Comparison of ENCODE assay signal across 35 cellular contexts in genomic region chr13:108663710-108664109, GRCh38. TPM values are rescaled to one million over a fixed set of nuclear protein-coding genes. Genes with fewer than 3 reads are reported as not detected.
"Had no signal": no experiment of that assay in that cellular context is flagged by ENCODE, and none has a peak within 500 bp of the region (broad histone marks: within the 10 kb centered on the region; RNA-seq: fewer than 3 reads in every experiment).

No MANE protein-coding gene starts in this region.

- H3K27me3 ChIP-seq: adrenal gland, body of pancreas, brain microvascular endothelial cell, breast epithelium had no signal

- FAIRE-seq: astrocyte, TTC549 had no signal

- ATAC-seq: activated CD8-positive, alpha-beta T cell treated with anti-CD3 and anti-CD28 coated beads for 36 hours; activated naive CD4-positive, alpha-beta T cell treated with anti-CD3 and anti-CD28 coated beads, Interleukin-2, amount 50 U/mL, for 72 hours; activated T-cell treated with anti-CD3 and anti-CD28 coated beads, Interleukin-2, amount 50 U/mL, for 4 hours; activated T-cell treated with anti-CD3 and anti-CD28 coated beads, Interleukin-2, amount 50 U/mL, for 72 hours; activated T-helper 17 cell treated with anti-CD3 and anti-CD28 coated beads, Interleukin-2, amount 50 U/mL, for 72 hours; body of pancreas had no signal

- H3K36me3 ChIP-seq: adrenal gland, brain microvascular endothelial cell, breast epithelium had no signal

- H3K27ac ChIP-seq: adrenal gland, body of pancreas, brain microvascular endothelial cell, breast epithelium, VCaP had no signal

- H3K9me3 ChIP-seq: body of pancreas had no signal

- H3K4me1 ChIP-seq: adrenal gland, body of pancreas, breast epithelium had no signal

- DNase-seq: activated B cell treated with CpG ODN at 0.5 μM for 24 hours; activated CD4-positive, alpha-beta memory T cell treated with anti-CD3 and anti-CD28 coated beads for 36 hours; activated CD4-positive, alpha-beta T cell treated with anti-CD3 and anti-CD28 coated beads for 4 hours; activated CD4-positive, alpha-beta T cell treated with anti-CD3 and anti-CD28 coated beads, Interleukin-2, amount 10 ng/mL, durations not matched to agents 24 days and 14 days; activated CD4-positive, alpha-beta T cell treated with anti-CD3 and anti-CD28 coated beads, Interleukin-2, amount 50 U/mL, for 1 hour; activated CD4-positive, alpha-beta T cell treated with anti-CD3 and anti-CD28 coated beads, Interleukin-2, amount 50 U/mL, for 4 hours; activated CD4-positive, CD25-positive, alpha-beta regulatory T cell treated with anti-CD3 and anti-CD28 coated beads, Interleukin-2, amount 50 U/mL, for 72 hours; activated CD8-positive, alpha-beta memory T cell treated with anti-CD3 and anti-CD28 coated beads, Interleukin-2, amount 50 U/mL, for 4 hours; activated CD8-positive, alpha-beta T cell treated with anti-CD3 and anti-CD28 coated beads for 36 hours; activated effector memory CD4-positive, alpha-beta T cell treated with anti-CD3 and anti-CD28 coated beads, Interleukin-2, amount 50 U/mL, for 16 hours; activated gamma-delta T cell treated with Interleukin-2 at 50 U/mL for 16 hours; activated naive CD4-positive, alpha-beta T cell; activated naive CD4-positive, alpha-beta T cell treated with anti-CD3 and anti-CD28 coated beads for 36 hours; activated naive CD4-positive, alpha-beta T cell treated with anti-CD3 and anti-CD28 coated beads, Interleukin-2, amount 50 U/mL, for 16 hours; activated naive CD8-positive, alpha-beta T cell treated with anti-CD3 and anti-CD28 coated beads for 36 hours; activated T-cell treated with anti-CD3 and anti-CD28 coated beads for 4 hours; activated T-cell treated with anti-CD3 and anti-CD28 coated beads, Interleukin-2, amount 50 U/mL, for 1 hour; activated T-cell treated with anti-CD3 and anti-CD28 coated beads, Interleukin-2, amount 50 U/mL, for 4 hours; activated T-cell treated with anti-CD3 and anti-CD28 coated beads, Interleukin-2, amount 50 U/mL, for 72 hours; adrenal gland; amniotic stem cell; aorta; body of pancreas; brain microvascular endothelial cell; central memory CD4-positive, alpha-beta T cell; T-helper 2 cell; T-helper 9 cell had no signal

- H3K4me3 ChIP-seq: adrenal gland, body of pancreas, breast epithelium had no signal

RNA-seq across cellular contexts. Expression of gene MYO16, which starts 34.3 kb away (rescaled TPM):
- total RNA-seq: activated B cell treated with CpG ODN at 0.5 μM for 24 hours; activated CD4-positive, alpha-beta T cell treated with anti-CD3 and anti-CD28 coated beads, Interleukin-2, amount 10 ng/mL, durations not matched to agents 24 days and 14 days; activated CD8-positive, alpha-beta memory T cell treated with anti-CD3 and anti-CD28 coated beads for 36 hours; activated CD8-positive, alpha-beta T cell treated with anti-CD3 and anti-CD28 coated beads for 36 hours; activated naive CD4-positive, alpha-beta T cell treated with anti-CD3 and anti-CD28 coated beads for 36 hours; activated naive CD4-positive, alpha-beta T cell treated with anti-CD3 and anti-CD28 coated beads, Interleukin-2, amount 50 U/mL, for 72 hours; activated naive CD8-positive, alpha-beta T cell treated with anti-CD3 and anti-CD28 coated beads for 36 hours; activated T-cell treated with anti-CD3 and anti-CD28 coated beads, Interleukin-2, amount 50 U/mL, for 72 hours; activated T-helper 1 cell treated with anti-CD3 and anti-CD28 coated beads, Interleukin-12 subunit alpha, Interleukin-12 subunit beta, Interleukin-2, Interleukin-4 antibody, amounts not matched to agents 30 ng/mL and 10 ng/mL and 1 ng/mL, durations not matched to agents 14 hours and 24 hours and 36 hours; activated T-helper 17 cell treated with anti-CD3 and anti-CD28 coated beads, Interleukin-2, amount 50 U/mL, for 72 hours had no signal
- polyA plus RNA-seq: aorta had no signal
